Comparison of ENCODE assay signal across 11 cellular contexts in the genomic region with DNA sequence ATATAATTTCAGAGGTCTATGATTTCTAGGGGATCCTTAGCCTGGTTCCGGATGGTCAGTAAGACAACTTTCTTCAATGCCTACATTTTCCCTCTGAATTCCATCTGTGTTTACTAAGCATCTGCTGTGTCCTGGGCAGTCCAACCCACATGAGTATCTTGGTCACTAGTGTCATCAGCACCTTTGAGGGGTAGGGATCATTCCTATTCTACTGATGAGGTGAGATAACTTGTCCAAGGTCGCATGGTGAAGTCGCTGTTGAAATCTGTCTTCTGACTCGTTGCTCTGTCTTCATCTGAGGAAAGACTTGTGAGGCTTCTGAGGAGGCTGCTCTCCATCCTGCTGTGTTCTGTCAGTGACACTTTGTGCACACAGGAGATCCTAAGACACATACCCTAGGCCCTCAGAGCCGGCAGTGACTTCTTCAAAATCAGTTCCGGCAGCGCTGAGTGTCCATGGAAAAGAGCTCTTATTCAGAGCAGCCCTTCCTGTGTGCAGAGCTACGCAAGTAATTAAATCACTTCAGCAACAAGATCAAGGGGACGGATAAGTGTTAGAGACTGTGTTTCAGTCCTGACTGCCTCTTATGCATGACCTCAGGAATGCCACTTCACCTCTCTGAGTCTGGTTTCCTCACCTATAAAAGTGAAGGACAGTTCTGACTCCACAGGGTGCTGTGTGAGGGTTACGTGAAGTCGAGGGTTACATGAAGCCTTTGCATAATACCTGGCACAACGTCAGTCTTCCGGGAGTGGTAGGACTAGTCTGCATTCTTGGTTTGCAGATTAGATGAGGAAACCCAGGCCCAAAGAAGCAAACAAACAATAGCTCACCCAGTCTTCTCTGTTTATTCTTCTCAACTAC. TPM values are rescaled to one million over a fixed set of nuclear protein-coding genes. Genes with fewer than 3 reads are reported as not detected.
DNase-seq lines count a peak whose midpoint lies in the region; ATAC-seq and TF ChIP-seq lines count a peak whose summit lies in the region.
"Had no signal": no experiment of that assay in that cellular context is flagged by ENCODE, and none has a peak within 500 bp of the region (broad histone marks: within the 10 kb centered on the region; RNA-seq: fewer than 3 reads in every experiment).

No MANE protein-coding gene starts in this region.

- intact Hi-C loops in activated CD8-positive, alpha-beta T cell treated with anti-CD3 and anti-CD28 coated beads for 36 hours (cut with micrococcal nuclease), result no loop called here
- intact Hi-C loops in left lung (cut with DNase I) (no loop called here), stomach (cut with DNase I; ENCODE audit: low total_unique reads) (loop anchor here (10.0 kb wide), 1 partner anchor 73 kb away; no protein-coding TSS in a partner anchor), adrenal gland (cut with DNase I) (loop anchor here in 1 of 2 donors (10.0 kb wide), 1 partner anchor 63 kb away; no protein-coding TSS in a partner anchor)

- peaks cover 50 to 77% of the 10 kb centered on the region in 2 donors for H3K4me1 ChIP-seq in left lung
- H3K4me1 ChIP-seq in stomach, result peaks cover 60 to 87% (median 72%) of the 10 kb centered on the region in 4 donors
- peaks cover 33 to 54% of the 10 kb centered on the region in 2 donors for H3K4me1 ChIP-seq in adrenal gland (replicated peaks in 1 of 2)
- H3K4me1 ChIP-seq: SJCRH30 had no signal

- DNase-seq in activated CD8-positive, alpha-beta T cell treated with anti-CD3 and anti-CD28 coated beads, Interleukin-2, amount 10 ng/mL, durations not matched to agents 7 days and 5 days, result no peak
- no peak for DNase-seq in activated CD8-positive, alpha-beta T cell treated with anti-CD3 and anti-CD28 coated beads for 36 hours
- DNase-seq in astrocyte of the hippocampus (ENCODE audit: low read depth, low spot score), result peak; percentile 45
- DNase-seq in left lung, result peak in 1 of 2 donors; percentile 73
- peak; percentile 83 for DNase-seq in stomach
- no peak for DNase-seq in KG1 (lab: John Stamatoyannopoulos, UW)
- DNase-seq in adrenal gland, result no peak
- no peak for DNase-seq in NCI-H1436 (lab: John Stamatoyannopoulos, UW)
- DNase-seq: NCI-H2227 treated with DMSO at 0.1 percent for 48 hours, SJCRH30 had no signal

- H3K27me3 ChIP-seq in left lung, result no peaks in the 10 kb centered on the region
- no peaks in the 10 kb centered on the region for H3K27me3 ChIP-seq in stomach
- H3K27me3 ChIP-seq in adrenal gland, result no peaks in the 10 kb centered on the region
- H3K27me3 ChIP-seq: SJCRH30 had no signal

- no peak for TF ChIP-seq EP300 in stomach (IDR thresholded peaks at IDR 0.05)

- ATAC-seq in activated CD8-positive, alpha-beta T cell treated with anti-CD3 and anti-CD28 coated beads, Interleukin-2, amount 10 ng/mL, durations not matched to agents 7 days and 5 days, result no peak
- ATAC-seq in activated CD8-positive, alpha-beta T cell treated with anti-CD3 and anti-CD28 coated beads for 36 hours, result no peak
- ATAC-seq in left lung, result peak; percentile 68
- ATAC-seq: activated naive CD4-positive, alpha-beta T cell treated with anti-CD3 and anti-CD28 coated beads, Interleukin-2, amount 50 U/mL, for 72 hours had no signal

- H3K36me3 ChIP-seq in left lung, result peaks cover 0 to 15% of the 10 kb centered on the region in 2 donors
- H3K36me3 ChIP-seq in stomach, result peaks cover 16 to 32% (median 25%) of the 10 kb centered on the region in 4 donors
- H3K36me3 ChIP-seq in adrenal gland (replicated peaks in 1 of 2), result peaks cover 0 to 33% of the 10 kb centered on the region in 2 donors

- no peaks in the 10 kb centered on the region for H3K4me1 Mint-ChIP-seq in activated CD8-positive, alpha-beta T cell treated with anti-CD3 and anti-CD28 coated beads, Interleukin-2, amount 10 ng/mL, durations not matched to agents 7 days and 5 days (ENCODE audit: low read depth)
- H3K4me1 Mint-ChIP-seq in activated CD8-positive, alpha-beta T cell treated with anti-CD3 and anti-CD28 coated beads for 36 hours (ENCODE audit: low read depth), result peaks cover 20% of the 10 kb centered on the region

- no peak for TF ChIP-seq CTCF in activated CD8-positive, alpha-beta T cell treated with anti-CD3 and anti-CD28 coated beads for 36 hours (IDR thresholded peaks at IDR 0.05)
- TF ChIP-seq CTCF in left lung (IDR thresholded peaks at IDR 0.05), result no peak
- TF ChIP-seq CTCF in stomach (IDR thresholded peaks at IDR 0.05), result no peak
- TF ChIP-seq CTCF in adrenal gland (IDR thresholded peaks at IDR 0.05), result no peak

- peak overlapping the region; percentile 41 for H3K27ac Mint-ChIP-seq in activated CD8-positive, alpha-beta T cell treated with anti-CD3 and anti-CD28 coated beads, Interleukin-2, amount 10 ng/mL, durations not matched to agents 7 days and 5 days
- H3K27ac Mint-ChIP-seq in activated CD8-positive, alpha-beta T cell treated with anti-CD3 and anti-CD28 coated beads for 36 hours, result no peak overlapping the region
- H3K27ac Mint-ChIP-seq: activated naive CD4-positive, alpha-beta T cell treated with anti-CD3 and anti-CD28 coated beads, Interleukin-2, amount 50 U/mL, for 72 hours had no signal

- POLR2A ChIA-PET in activated CD8-positive, alpha-beta T cell treated with anti-CD3 and anti-CD28 coated beads, Interleukin-2, amount 10 ng/mL, durations not matched to agents 7 days and 5 days (lab: Charles Lee), result no interaction called here
- POLR2A ChIA-PET in activated CD8-positive, alpha-beta T cell treated with anti-CD3 and anti-CD28 coated beads for 36 hours (lab: Charles Lee), result interaction anchor here (2.0 kb wide), 1 partner anchor 12 kb away, joined by 9 read pairs; no protein-coding TSS in a partner anchor

- peak overlapping the region; percentile 8 to 60 for H3K27ac ChIP-seq in left lung
- peak overlapping the region; percentile 74 to 84 (median 77) for H3K27ac ChIP-seq in stomach
- no peak overlapping the region for H3K27ac ChIP-seq in adrenal gland
- H3K27ac ChIP-seq: SJCRH30 had no signal

- H3K36me3 Mint-ChIP-seq in activated CD8-positive, alpha-beta T cell treated with anti-CD3 and anti-CD28 coated beads, Interleukin-2, amount 10 ng/mL, durations not matched to agents 7 days and 5 days (ENCODE audit: low read depth), result peaks cover 57% of the 10 kb centered on the region
- peaks cover 61% of the 10 kb centered on the region for H3K36me3 Mint-ChIP-seq in activated CD8-positive, alpha-beta T cell treated with anti-CD3 and anti-CD28 coated beads for 36 hours (ENCODE audit: low read depth)

- WGBS in stomach, 5 donors, result 60 to 66% (median 62%) methylated on average over 12 to 13 of the region's 13 CpGs
- WGBS in adrenal gland, 4 donors, result 72 to 80% (median 78%) methylated on average over 13 of the region's 13 CpGs

- H3K27me3 Mint-ChIP-seq in activated CD8-positive, alpha-beta T cell treated with anti-CD3 and anti-CD28 coated beads, Interleukin-2, amount 10 ng/mL, durations not matched to agents 7 days and 5 days (ENCODE audit: low read depth), result no peaks in the 10 kb centered on the region
- no peaks in the 10 kb centered on the region for H3K27me3 Mint-ChIP-seq in activated CD8-positive, alpha-beta T cell treated with anti-CD3 and anti-CD28 coated beads for 36 hours

- TF ChIP-seq POLR2A in stomach (IDR thresholded peaks at IDR 0.05) (no peak), adrenal gland (IDR thresholded peaks at IDR 0.05) (no peak)

- H3K4me3 Mint-ChIP-seq in activated CD8-positive, alpha-beta T cell treated with anti-CD3 and anti-CD28 coated beads, Interleukin-2, amount 10 ng/mL, durations not matched to agents 7 days and 5 days, result no peak overlapping the region
- H3K4me3 Mint-ChIP-seq in activated CD8-positive, alpha-beta T cell treated with anti-CD3 and anti-CD28 coated beads for 36 hours, result no peak overlapping the region

- CTCF ChIA-PET in activated CD8-positive, alpha-beta T cell treated with anti-CD3 and anti-CD28 coated beads, Interleukin-2, amount 10 ng/mL, durations not matched to agents 7 days and 5 days (lab: Charles Lee), result interaction anchor here (1.1 to 6.2 kb wide), 7 partner anchors 10 to 75 kb away, joined by 3 to 53 read pairs (median 4); no protein-coding TSS in a partner anchor
- CTCF ChIA-PET in activated CD8-positive, alpha-beta T cell treated with anti-CD3 and anti-CD28 coated beads for 36 hours (lab: Charles Lee), result interaction anchor here (0.9 to 1.7 kb wide), 4 partner anchors 12 to 74 kb away, joined by 3 to 5 read pairs (median 3); no protein-coding TSS in a partner anchor

- H3K9me3 ChIP-seq in left lung (no peaks in the 10 kb centered on the region), stomach (no peaks in the 10 kb centered on the region), adrenal gland (replicated peaks in 1 of 3) (no peaks in the 10 kb centered on the region)
- H3K9me3 ChIP-seq: SJCRH30 had no signal

- no peaks in the 10 kb centered on the region for H3K9me3 Mint-ChIP-seq in activated CD8-positive, alpha-beta T cell treated with anti-CD3 and anti-CD28 coated beads, Interleukin-2, amount 10 ng/mL, durations not matched to agents 7 days and 5 days (ENCODE audit: insufficient read depth)
- no peaks in the 10 kb centered on the region for H3K9me3 Mint-ChIP-seq in activated CD8-positive, alpha-beta T cell treated with anti-CD3 and anti-CD28 coated beads for 36 hours
- H3K9me3 Mint-ChIP-seq: activated naive CD4-positive, alpha-beta T cell treated with anti-CD3 and anti-CD28 coated beads, Interleukin-2, amount 50 U/mL, for 72 hours had no signal

- H3K4me3 ChIP-seq in left lung, result no peak overlapping the region
- no peak overlapping the region for H3K4me3 ChIP-seq in stomach
- no peak overlapping the region for H3K4me3 ChIP-seq in adrenal gland
- H3K4me3 ChIP-seq: SJCRH30 had no signal

RNA-seq across cellular contexts. Expression of a gene that starts 28.4 kb away (rescaled TPM):
- total RNA-seq in activated CD8-positive, alpha-beta T cell treated with anti-CD3 and anti-CD28 coated beads, Interleukin-2, amount 10 ng/mL, durations not matched to agents 7 days and 5 days, result 100 to 1,000 TPM; 206 to 215 TPM
- total RNA-seq in activated CD8-positive, alpha-beta T cell treated with anti-CD3 and anti-CD28 coated beads for 36 hours, result 100 to 1,000 TPM; 404 TPM
- 100 to 1,000 TPM; 119 to 123 TPM for total RNA-seq in left lung
- total RNA-seq in stomach, result 100 to 1,000 TPM in 4 of 5 donors, 10 to 100 TPM in 1; 71.0 to 263 (median 124) TPM
- 100 to 1,000 TPM in 2 of 3 donors, 10 to 100 TPM in 1; 98.8 to 129 (median 107) TPM for polyA plus RNA-seq in stomach
- total RNA-seq in adrenal gland, result 100 to 1,000 TPM; 105 to 176 (median 144) TPM
- polyA plus RNA-seq in adrenal gland, result 100 to 1,000 TPM in 1 of 3 donors, 10 to 100 TPM in 2; 55.3 to 245 (median 75.7) TPM

RNA-seq across cellular contexts. Expression of a gene that starts 43.7 kb away (rescaled TPM):
- 10 to 100 TPM; 14.0 to 15.8 TPM for total RNA-seq in activated CD8-positive, alpha-beta T cell treated with anti-CD3 and anti-CD28 coated beads, Interleukin-2, amount 10 ng/mL, durations not matched to agents 7 days and 5 days
- 10 to 100 TPM; 10.6 to 10.9 TPM for total RNA-seq in activated CD8-positive, alpha-beta T cell treated with anti-CD3 and anti-CD28 coated beads for 36 hours
- total RNA-seq in left lung (10 to 100 TPM; 37.8 to 46.0 TPM), stomach (10 to 100 TPM in 3 of 5 donors, 1 to 10 TPM in 1, under 1 TPM in 1; 0.58 to 29.5 (median 10.3) TPM), adrenal gland (10 to 100 TPM; 16.9 to 36.5 (median 26.0) TPM)
- polyA plus RNA-seq in stomach (10 to 100 TPM in 1 of 3 donors, 1 to 10 TPM in 2; 9.1 to 10.4 (median 9.1) TPM), adrenal gland (10 to 100 TPM in 1 of 3 donors, 1 to 10 TPM in 2; 4.7 to 10.5 (median 6.7) TPM)

Comparison
In these comparisons a context has a peak if more than half of its experiments do, and no peak if none do; other contexts are left out.
1. DNase-seq: peak in astrocyte of the hippocampus (single experiment) and stomach (single experiment); none in activated CD8-positive, alpha-beta T cell treated with anti-CD3 and anti-CD28 coated beads, Interleukin-2, amount 10 ng/mL, durations not matched to agents 7 days and 5 days (single experiment), activated CD8-positive, alpha-beta T cell treated with anti-CD3 and anti-CD28 coated beads for 36 hours (single experiment), KG1 (single experiment), adrenal gland (0 of 7) and NCI-H1436 (single experiment).
2. H3K27ac ChIP-seq: peak in left lung (2 of 2) and stomach (5 of 5); none in adrenal gland (0 of 5).